28 cellular contexts compared by ENCODE assay signal in the genomic region with DNA sequence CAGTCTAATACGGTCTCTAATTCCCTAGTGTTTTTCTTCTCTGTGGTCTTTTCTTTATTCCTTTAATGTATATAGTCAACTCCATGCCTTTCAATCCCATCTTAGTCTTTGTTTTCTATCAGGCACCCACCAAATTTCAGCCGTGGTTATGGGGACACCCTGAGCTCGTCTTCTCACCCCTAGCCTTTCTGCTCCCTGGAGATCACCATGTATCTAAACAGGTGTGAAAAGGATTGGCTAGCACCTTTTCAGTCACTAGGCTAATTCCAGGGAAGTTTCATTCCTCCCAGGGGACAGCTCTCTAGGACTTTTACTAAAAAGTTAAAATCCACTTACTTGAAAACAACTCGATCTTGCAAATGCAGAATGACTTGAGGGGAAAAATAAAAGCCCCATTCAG.
"Had no signal": no experiment of that assay in that cellular context is flagged by ENCODE, and none has a peak within 500 bp of the region (broad histone marks: within the 10 kb centered on the region; RNA-seq: fewer than 3 reads in every experiment).

No MANE protein-coding gene starts in this region.

- H3K27ac Mint-ChIP-seq: naive thymus-derived CD4-positive, alpha-beta T cell; natural killer cell treated with Interleukin-12 subunit alpha and Interleukin-12 subunit beta and Interleukin-15 and Interleukin-18, amount 100 ng/mL, for 72 hours; stimulated activated naive B cell treated with anti-CD40 and anti-IgM and Interleukin-4, amounts not matched to agents 10 μg/mL and 1 μg/mL and 100 μg/mL, for 72 hours had no signal

- H3K4me3 Mint-ChIP-seq: naive thymus-derived CD4-positive, alpha-beta T cell; natural killer cell treated with Interleukin-12 subunit alpha and Interleukin-12 subunit beta and Interleukin-15 and Interleukin-18, amount 100 ng/mL, for 72 hours; neural crest cell; stimulated activated naive B cell treated with anti-CD40 and anti-IgM and Interleukin-4, amounts not matched to agents 10 μg/mL and 1 μg/mL and 100 μg/mL, for 72 hours had no signal

- H3K4me1 Mint-ChIP-seq: naive thymus-derived CD4-positive, alpha-beta T cell; stimulated activated naive B cell treated with anti-CD40 and anti-IgM and Interleukin-4, amounts not matched to agents 10 μg/mL and 1 μg/mL and 100 μg/mL, for 72 hours had no signal

- H3K36me3 ChIP-seq: left ventricle myocardium inferior, pancreas, prostate gland, stomach, thyroid gland, transverse colon, upper lobe of left lung, vagina had no signal

- H3K27me3 Mint-ChIP-seq: naive thymus-derived CD4-positive, alpha-beta T cell; natural killer cell treated with Interleukin-12 subunit alpha and Interleukin-12 subunit beta and Interleukin-15 and Interleukin-18, amount 100 ng/mL, for 72 hours; stimulated activated naive B cell treated with anti-CD40 and anti-IgM and Interleukin-4, amounts not matched to agents 10 μg/mL and 1 μg/mL and 100 μg/mL, for 72 hours had no signal

- H3K9me3 ChIP-seq: left ventricle myocardium inferior, mucosa of descending colon, pancreas, prostate gland, stomach, testis, thyroid gland, transverse colon, upper lobe of left lung, vagina had no signal

- DNase-seq: islet precursor cell; left ventricle myocardium inferior; midbrain; mucosa of descending colon; naive thymus-derived CD4-positive, alpha-beta T cell; nucleus accumbens; pancreas; posterior cingulate gyrus; right cardiac atrium; stimulated activated CD4-positive, alpha-beta T cell treated with anti-CD3 and anti-CD28 coated beads, Interleukin-12 subunit alpha, Interleukin-12 subunit beta, amount 100 ng/mL, for 4 hours; stimulated activated CD4-positive, alpha-beta T cell treated with anti-CD3 and anti-CD28 coated beads, Interleukin-15, amount 100 ng/mL, for 24 hours; stimulated activated CD4-positive, alpha-beta T cell treated with anti-CD3 and anti-CD28 coated beads, Interleukin-2, amount 100 ng/mL, for 24 hours; stimulated activated CD4-positive, alpha-beta T cell treated with anti-CD3 and anti-CD28 coated beads, Interleukin-4, amount 100 ng/mL, for 1 hour; stimulated activated naive B cell treated with anti-CD40 and anti-IgM and Interleukin-4, amounts not matched to agents 10 μg/mL and 1 μg/mL and 100 μg/mL, for 72 hours; stimulated activated naive CD8-positive, alpha-beta T cell treated with anti-CD3 and anti-CD28 coated beads, Interleukin-15, Interleukin-2, amounts not matched to agents 100 U/mL and 50 U/mL, for 24 hours; stomach; testis; thyroid gland; transverse colon; upper lobe of left lung had no signal

- H3K36me3 Mint-ChIP-seq: naive thymus-derived CD4-positive, alpha-beta T cell; natural killer cell treated with Interleukin-12 subunit alpha and Interleukin-12 subunit beta and Interleukin-15 and Interleukin-18, amount 100 ng/mL, for 72 hours; stimulated activated naive B cell treated with anti-CD40 and anti-IgM and Interleukin-4, amounts not matched to agents 10 μg/mL and 1 μg/mL and 100 μg/mL, for 72 hours had no signal

- H3K4me3 ChIP-seq: hepatocyte, left ventricle myocardium inferior, lung, mucosa of descending colon, pancreas, prostate gland, skin epidermis, stomach, testis, thyroid gland, transverse colon, upper lobe of left lung, vagina had no signal

- ATAC-seq: mucosa of descending colon; naive thymus-derived CD4-positive, alpha-beta T cell; natural killer cell treated with Interleukin-12 subunit alpha and Interleukin-12 subunit beta and Interleukin-15 and Interleukin-18, amount 100 ng/mL, for 72 hours; pancreas; right cardiac atrium; sciatic nerve; stimulated activated naive B cell treated with anti-CD40 and anti-IgM and Interleukin-4, amounts not matched to agents 10 μg/mL and 1 μg/mL and 100 μg/mL, for 72 hours; stimulated activated naive CD8-positive, alpha-beta T cell treated with anti-CD3 and anti-CD28 coated beads, Interleukin-15, Interleukin-2, amounts not matched to agents 100 U/mL and 50 U/mL, for 24 hours had no signal

- H2AFZ ChIP-seq: hepatocyte had no signal

- H3K4me1 ChIP-seq: pancreas, prostate gland, stomach, testis, thyroid gland, transverse colon, upper lobe of left lung, vagina had no signal

- H3K79me2 ChIP-seq: hepatocyte had no signal

- H3K27ac ChIP-seq: hepatocyte, left ventricle myocardium inferior, pancreas, prostate gland, skin epidermis, stomach, testis, thyroid gland, transverse colon, upper lobe of left lung, vagina had no signal

- H3K4me2 ChIP-seq: hepatocyte had no signal

- H3K27me3 ChIP-seq: hepatocyte, pancreas, stomach, testis, thyroid gland, transverse colon, upper lobe of left lung, vagina had no signal
